Comparison of ENCODE assay signal across 31 cellular contexts in genomic region chr16:4070936-4071335, GRCh38.
"Had no signal": no experiment of that assay in that cellular context is flagged by ENCODE, and none has a peak within 500 bp of the region (broad histone marks: within the 10 kb centered on the region; RNA-seq: fewer than 3 reads in every experiment).

No MANE protein-coding gene starts in this region.

- H3K4me3 ChIP-seq: ascending aorta, cardiac muscle cell had no signal

- H3K27ac ChIP-seq: ascending aorta, cardiac muscle cell, WERI-Rb-1 had no signal

- ATAC-seq: activated CD4-positive, alpha-beta T cell treated with anti-CD3 and anti-CD28 coated beads for 36 hours; activated CD4-positive, CD25-positive, alpha-beta regulatory T cell treated with anti-CD3 and anti-CD28 coated beads, Interleukin-2, amount 50 U/mL, for 24 hours; activated CD8-positive, alpha-beta memory T cell treated with anti-CD3 and anti-CD28 coated beads, Interleukin-2, amount 10 ng/mL, durations not matched to agents 7 days and 5 days; activated CD8-positive, alpha-beta T cell treated with anti-CD3 and anti-CD28 coated beads, Interleukin-2, amount 10 ng/mL, durations not matched to agents 7 days and 5 days; activated naive CD8-positive, alpha-beta T cell treated with anti-CD3 and anti-CD28 coated beads, Interleukin-2, amount 50 U/mL, for 24 hours; WTC11 had no signal

- H3K9me3 ChIP-seq: ascending aorta had no signal

- H3K27me3 ChIP-seq: ascending aorta, cardiac muscle cell had no signal

- H3K36me3 ChIP-seq: ascending aorta, cardiac muscle cell, WERI-Rb-1 had no signal

- DNase-seq: activated CD4-positive, alpha-beta memory T cell treated with anti-CD3 and anti-CD28 coated beads, Interleukin-2, amount 10 ng/mL, durations not matched to agents 7 days and 5 days; activated CD4-positive, alpha-beta T cell treated with anti-CD3 and anti-CD28 coated beads for 1 hour; activated CD4-positive, alpha-beta T cell treated with anti-CD3 and anti-CD28 coated beads for 36 hours; activated CD4-positive, alpha-beta T cell treated with anti-CD3 and anti-CD28 coated beads for 48 hours; activated CD4-positive, alpha-beta T cell treated with anti-CD3 and anti-CD28 coated beads, Interleukin-2, amount 10 ng/mL, durations not matched to agents 7 days and 5 days; activated CD4-positive, alpha-beta T cell treated with anti-CD3 and anti-CD28 coated beads, Interleukin-2, amount 50 U/mL, for 48 hours; activated CD4-positive, CD25-positive, alpha-beta regulatory T cell; activated CD8-positive, alpha-beta memory T cell treated with anti-CD3 and anti-CD28 coated beads for 24 hours; activated CD8-positive, alpha-beta memory T cell treated with anti-CD3 and anti-CD28 coated beads, Interleukin-2, amount 10 ng/mL, durations not matched to agents 7 days and 5 days; activated CD8-positive, alpha-beta memory T cell treated with anti-CD3 and anti-CD28 coated beads, Interleukin-2, amount 50 U/mL, for 48 hours; activated CD8-positive, alpha-beta T cell treated with anti-CD3 and anti-CD28 coated beads, Interleukin-2, amount 10 ng/mL, durations not matched to agents 7 days and 5 days; activated effector memory CD4-positive, alpha-beta T cell treated with Interleukin-2 at 50 U/mL for 16 hours; activated gamma-delta T cell; activated naive CD4-positive, alpha-beta T cell treated with anti-CD3 and anti-CD28 coated beads, Interleukin-2, amount 10 ng/mL, durations not matched to agents 7 days and 5 days; activated naive CD4-positive, alpha-beta T cell treated with Interleukin-2 at 50 U/mL for 16 hours; activated naive CD8-positive, alpha-beta T cell treated with anti-CD3 and anti-CD28 coated beads, Interleukin-2, amount 10 ng/mL, durations not matched to agents 7 days and 5 days; activated naive CD8-positive, alpha-beta T cell treated with anti-CD3 and anti-CD28 coated beads, Interleukin-2, amount 50 U/mL, for 24 hours; activated T-cell treated with anti-CD3 and anti-CD28 coated beads, Interleukin-2, amount 50 U/mL, for 24 hours; activated T-cell treated with anti-CD3 and anti-CD28 coated beads, Interleukin-2, amount 50 U/mL, for 48 hours; amygdala; anterior cingulate cortex; caudate nucleus; SW 1271; T-helper 1 cell; T-helper 2 cell; T-helper 9 cell; WERI-Rb-1 had no signal
